In genomic region chr17:1617620-1618174, GRCh38 we compare ENCODE assay signal across 11 cellular contexts. TPM values are rescaled to one million over a fixed set of nuclear protein-coding genes. Genes with fewer than 3 reads are reported as not detected.
DNase-seq lines count a peak whose midpoint lies in the region; ATAC-seq and TF ChIP-seq lines count a peak whose summit lies in the region.
"Had no signal": no experiment of that assay in that cellular context is flagged by ENCODE, and none has a peak within 500 bp of the region (broad histone marks: within the 10 kb centered on the region; RNA-seq: fewer than 3 reads in every experiment).

No MANE protein-coding gene starts in this region.

- H3K27ac Mint-ChIP-seq in MCF 10A (ENCODE audit: low read depth, unreplicated experiment) = no peak overlapping the region

- H3K27me3 Mint-ChIP-seq in MCF 10A (ENCODE audit: insufficient read depth, unreplicated experiment) = no peaks in the 10 kb centered on the region
- H3K27me3 Mint-ChIP-seq: brain had no signal

- POLR2A ChIA-PET in MCF 10A (lab: Yijun Ruan, JAX) = interaction anchor here (0.7 to 1.0 kb wide), 2 partner anchors 7 to 12 kb away, joined by 3 read pairs; no protein-coding TSS in a partner anchor

- H3K27ac ChIP-seq in mammary epithelial cell (ENCODE audit: insufficient read depth, low read depth, low read length) (no peak overlapping the region), right lobe of liver (no peak overlapping the region)

- no peak overlapping the region for H3K4me3 Mint-ChIP-seq in MCF 10A (ENCODE audit: unreplicated experiment)
- H3K4me3 Mint-ChIP-seq: brain, neural crest cell had no signal

- no peak overlapping the region for H2AFZ ChIP-seq in mammary epithelial cell (ENCODE audit: low read depth, low read length)

- H3K9me3 ChIP-seq in mammary epithelial cell (replicated peaks; ENCODE audit: insufficient read depth, low read length) = no peaks in the 10 kb centered on the region
- no peaks in the 10 kb centered on the region for H3K9me3 ChIP-seq in right lobe of liver
- H3K9me3 ChIP-seq in BE2C = no peaks in the 10 kb centered on the region

- CTCF ChIA-PET in MCF 10A (lab: Yijun Ruan, JAX) = interaction anchor here (0.5 to 1.1 kb wide), 4 partner anchors 11 to 254 kb away, joined by 3 to 5 read pairs (median 4); no protein-coding TSS in a partner anchor
- CTCF ChIA-PET in mammary epithelial cell (lab: Charles Lee; ENCODE audit: low non-redundant PET) = no interaction called here

- H3K4me1 ChIP-seq in mammary epithelial cell (ENCODE audit: insufficient read depth, low read length) (no peaks in the 10 kb centered on the region), right lobe of liver (no peaks in the 10 kb centered on the region), BE2C (no peaks in the 10 kb centered on the region)

- H3K27me3 ChIP-seq in mammary epithelial cell (ENCODE audit: insufficient read depth, low read length) (no peaks in the 10 kb centered on the region), right lobe of liver (no peaks in the 10 kb centered on the region), BE2C (no peaks in the 10 kb centered on the region)

- H3K4me3 ChIP-seq in mammary epithelial cell (replicated peaks in 1 of 3; ENCODE audit: insufficient read depth in 1 of 3, low read depth in 2 of 3, low read length in 3 of 3) (no peak overlapping the region), cardiac fibroblast (replicated peaks in 1 of 2; ENCODE audit: low read depth in 2 of 2, low read length in 2 of 2) (no peak overlapping the region), right lobe of liver (no peak overlapping the region), BE2C (ENCODE audit: low read depth, low read length) (no peak overlapping the region)

- in situ Hi-C loops in mammary epithelial cell (cut with MboI; ENCODE audit: low sequenced_read_pairs in 2 of 2) = no loop called here

- 97% methylated on average over 13 of the region's 20 CpGs for WGBS in mammary epithelial cell (ENCODE audit: low coverage, missing lambda C conversion rate)
- 87% methylated on average over 14 of the region's 20 CpGs for WGBS in right lobe of liver (ENCODE audit: insufficient coverage, low coverage, low lambda C conversion rate, missing lambda C conversion rate)

- no peaks in the 10 kb centered on the region for H3K79me2 ChIP-seq in mammary epithelial cell (ENCODE audit: insufficient read depth, low read length)

- peak; percentile 66 to 76 (median 70) for ATAC-seq in right lobe of liver
- ATAC-seq in GM21423 (IDR thresholded peaks at IDR 0.05; ENCODE audit: unreplicated experiment) = no peak

- H3K4me1 Mint-ChIP-seq in MCF 10A (ENCODE audit: insufficient read depth, unreplicated experiment) = no peaks in the 10 kb centered on the region
- H3K4me1 Mint-ChIP-seq: brain, neural crest cell had no signal

- dilution Hi-C loops in mammary epithelial cell (cut with HindIII; ENCODE audit: low sequenced_read_pairs) = no loop called here

- intact Hi-C loops in MCF 10A (cut with micrococcal nuclease) (no loop called here), mammary epithelial cell (cut with micrococcal nuclease) (no loop called here), right lobe of liver (cut with DNase I) (no loop called here)

- no peak overlapping the region for H3K4me2 ChIP-seq in mammary epithelial cell (ENCODE audit: insufficient read depth, low read depth, low read length)

- H3K36me3 ChIP-seq in mammary epithelial cell (ENCODE audit: insufficient read depth, low read length) (peaks cover 3% of the 10 kb centered on the region), right lobe of liver (no peaks in the 10 kb centered on the region), BE2C (no peaks in the 10 kb centered on the region)

- DNase-seq in MCF 10A (ENCODE audit: unreplicated experiment) (peak; percentile 56), mammary epithelial cell (no peak), cardiac fibroblast (ENCODE audit: low read depth in 2 of 2) (peak; percentile 83 to 89), right lobe of liver (no peak), BE2C (no peak), NCI-H187 treated with DMSO at 0.1 percent for 48 hours (lab: John Stamatoyannopoulos, UW) (no peak), mesenteric fat pad (ENCODE audit: low spot score) (no peak)
- DNase-seq: AML-193 had no signal

- TF ChIP-seq POLR2A in right lobe of liver (IDR thresholded peaks at IDR 0.05) = no peak

- BruUV-seq in MCF 10A (replicated peaks; lab: Mats Ljungman, UMichigan) = no TSS peak
- BruUV-seq in mammary epithelial cell (replicated peaks; lab: Mats Ljungman, UMichigan) = no TSS peak

- peaks cover 6% of the 10 kb centered on the region for H3K36me3 Mint-ChIP-seq in MCF 10A (ENCODE audit: insufficient read depth, unreplicated experiment)

- no peaks in the 10 kb centered on the region for H3K9me3 Mint-ChIP-seq in MCF 10A (ENCODE audit: unreplicated experiment)
- H3K9me3 Mint-ChIP-seq: brain, neural crest cell had no signal

- TF ChIP-seq CTCF in MCF 10A (IDR thresholded peaks at IDR 0.05; ENCODE audit: unreplicated experiment) (no peak), mammary epithelial cell (conservative IDR thresholded peaks at IDR 0.05 in 1 of 2, IDR thresholded peaks at IDR 0.05 in 1 of 2; ENCODE audit: extremely low read depth in 1 of 2, insufficient read depth in 1 of 2, low read depth in 1 of 2, low read length in 2 of 2) (no peak), cardiac fibroblast (IDR thresholded peaks at IDR 0.05; ENCODE audit: low read depth, low read length) (no peak), right lobe of liver (IDR thresholded peaks at IDR 0.05) (no peak), BE2C (IDR thresholded peaks at IDR 0.05; ENCODE audit: low read depth, low read length) (no peak)

- H4K20me1 ChIP-seq in mammary epithelial cell (ENCODE audit: insufficient read depth, low read length) = no peaks in the 10 kb centered on the region

- no peak overlapping the region for H3K9ac ChIP-seq in mammary epithelial cell (ENCODE audit: insufficient read depth, low read length)

RNA-seq across cellular contexts. Expression of gene SLC43A2, which starts 10.9 kb away (rescaled TPM):
- 3.1 and 5.6 TPM in 2 replicates for total RNA-seq in MCF 10A (2022)
- 10 to 100 TPM; 11.5 to 34.3 TPM for total RNA-seq in mammary epithelial cell
- 13.0 TPM for polyA plus RNA-seq in mammary epithelial cell
- 12.4 TPM for polyA minus RNA-seq in mammary epithelial cell
- total RNA-seq in right lobe of liver = 1 to 10 TPM; 1.4 to 8.9 (median 5.1) TPM
- 8.0 TPM for polyA plus RNA-seq in BE2C (2012; ENCODE audit: insufficient read depth, insufficient read length, low read depth)
- 31.4 TPM for total RNA-seq in mesenteric fat pad

RNA-seq across cellular contexts. Expression of gene SCARF1, which starts 27.8 kb away (rescaled TPM):
- total RNA-seq in MCF 10A (2022) = 0.40 and 0.47 TPM in 2 replicates
- total RNA-seq in mammary epithelial cell = under 1 TPM; 0.28 to 0.83 TPM
- 0.07 TPM for polyA plus RNA-seq in mammary epithelial cell
- polyA minus RNA-seq in mammary epithelial cell = 0.41 TPM
- total RNA-seq in right lobe of liver = 10 to 100 TPM in 2 of 6 experiments, 1 to 10 TPM in 4; 6.9 to 16.9 (median 8.4) TPM
- 0.17 TPM for polyA plus RNA-seq in BE2C (2012; ENCODE audit: insufficient read depth, insufficient read length, low read depth)
- total RNA-seq in mesenteric fat pad = 25.7 TPM

RNA-seq across cellular contexts. Expression of gene RILP, which starts 32.0 kb away (rescaled TPM):
- 1.6 and 2.6 TPM in 2 replicates for total RNA-seq in MCF 10A (2022)
- total RNA-seq in mammary epithelial cell = 1 to 10 TPM; 5.1 to 7.8 TPM
- 3.1 TPM for polyA plus RNA-seq in mammary epithelial cell
- not detected for polyA minus RNA-seq in mammary epithelial cell
- 10 to 100 TPM; 14.6 to 47.3 (median 23.9) TPM for total RNA-seq in right lobe of liver
- 1.1 TPM for polyA plus RNA-seq in BE2C (2012; ENCODE audit: insufficient read depth, insufficient read length, low read depth)
- total RNA-seq in mesenteric fat pad = 31.4 TPM

RNA-seq across cellular contexts. Expression of gene PITPNA, which starts 55.1 kb away (rescaled TPM):
- total RNA-seq in MCF 10A (2022) (79.6 and 99.8 TPM in 2 replicates), mammary epithelial cell (10 to 100 TPM; 31.2 to 75.3 TPM), right lobe of liver (10 to 100 TPM; 24.0 to 43.4 (median 29.8) TPM), mesenteric fat pad (80.1 TPM)
- polyA plus RNA-seq in mammary epithelial cell = 46.4 TPM
- polyA minus RNA-seq in mammary epithelial cell = 86.4 TPM
- 19.3 TPM for polyA plus RNA-seq in BE2C (2012; ENCODE audit: insufficient read depth, insufficient read length, low read depth)

Comparison
In these comparisons a context has a peak if more than half of its experiments do, and no peak if none do; other contexts are left out.
1. DNase-seq: peak in MCF 10A (single experiment) and cardiac fibroblast (2 of 2); none in mammary epithelial cell (single experiment), right lobe of liver (0 of 3), BE2C (single experiment), NCI-H187 treated with DMSO at 0.1 percent for 48 hours (single experiment) and mesenteric fat pad (single experiment).